18 cellular contexts compared by ENCODE assay signal in genomic region chr2:149422991-149423338, GRCh38.
"Had no signal": no experiment of that assay in that cellular context is flagged by ENCODE, and none has a peak within 500 bp of the region (broad histone marks: within the 10 kb centered on the region; RNA-seq: fewer than 3 reads in every experiment).

No MANE protein-coding gene starts in this region.

- H3K4me3 ChIP-seq: body of pancreas, colonic mucosa, esophagus muscularis mucosa, pancreas, tibial artery had no signal

- H3K36me3 Mint-ChIP-seq: activated naive CD4-positive, alpha-beta T cell treated with anti-CD3 and anti-CD28 coated beads, Interleukin-2, amount 50 U/mL, for 72 hours; naive thymus-derived CD4-positive, alpha-beta T cell had no signal

- H3K4me1 Mint-ChIP-seq: activated CD4-positive, alpha-beta T cell treated with anti-CD3 and anti-CD28 coated beads for 36 hours; naive thymus-derived CD4-positive, alpha-beta T cell had no signal

- H3K9me3 ChIP-seq: body of pancreas, colonic mucosa, esophagus muscularis mucosa, pancreas, tibial artery had no signal

- FAIRE-seq: pancreas had no signal

- H3K27me3 ChIP-seq: body of pancreas, colonic mucosa, pancreas, tibial artery had no signal

- H3K36me3 ChIP-seq: colonic mucosa, esophagus muscularis mucosa, pancreas, tibial artery had no signal

- DNase-seq: activated CD4-positive, alpha-beta T cell treated with anti-CD3 and anti-CD28 coated beads for 36 hours; activated CD8-positive, alpha-beta T cell treated with anti-CD3 and anti-CD28 coated beads for 36 hours; activated effector memory CD4-positive, alpha-beta T cell treated with Interleukin-2 at 50 U/mL for 16 hours; activated T-cell treated with anti-CD3 and anti-CD28 coated beads, Interleukin-2, amount 50 U/mL, for 4 hours; amniotic stem cell; central memory CD4-positive, alpha-beta T cell; colonic mucosa; hippocampal formation; naive thymus-derived CD4-positive, alpha-beta T cell; pancreas; retina; stimulated activated CD4-positive, alpha-beta T cell treated with anti-CD3 and anti-CD28 coated beads, Interleukin-4, amount 100 ng/mL, for 24 hours; stimulated activated naive CD4-positive, alpha-beta T cell; T-helper 2 cell; tibial artery had no signal

- H3K4me1 ChIP-seq: colonic mucosa, esophagus muscularis mucosa, pancreas, tibial artery had no signal

- H3K9me3 Mint-ChIP-seq: activated CD8-positive, alpha-beta T cell treated with anti-CD3 and anti-CD28 coated beads for 36 hours; activated naive CD4-positive, alpha-beta T cell treated with anti-CD3 and anti-CD28 coated beads, Interleukin-2, amount 50 U/mL, for 72 hours; activated T-cell treated with anti-CD3 and anti-CD28 coated beads, Interleukin-2, amount 50 U/mL, for 4 hours had no signal

- ATAC-seq: activated CD4-positive, alpha-beta T cell treated with anti-CD3 and anti-CD28 coated beads for 36 hours; activated CD8-positive, alpha-beta T cell treated with anti-CD3 and anti-CD28 coated beads for 36 hours; activated naive CD4-positive, alpha-beta T cell treated with anti-CD3 and anti-CD28 coated beads, Interleukin-2, amount 50 U/mL, for 72 hours; activated T-cell treated with anti-CD3 and anti-CD28 coated beads, Interleukin-2, amount 50 U/mL, for 4 hours; naive thymus-derived CD4-positive, alpha-beta T cell had no signal

- H3K4me3 Mint-ChIP-seq: activated CD4-positive, alpha-beta T cell treated with anti-CD3 and anti-CD28 coated beads for 36 hours; activated CD8-positive, alpha-beta T cell treated with anti-CD3 and anti-CD28 coated beads for 36 hours; activated T-cell treated with anti-CD3 and anti-CD28 coated beads, Interleukin-2, amount 50 U/mL, for 4 hours; naive thymus-derived CD4-positive, alpha-beta T cell had no signal

- H3K27ac ChIP-seq: colonic mucosa, esophagus muscularis mucosa, pancreas, tibial artery had no signal

- H3K27ac Mint-ChIP-seq: activated CD4-positive, alpha-beta T cell treated with anti-CD3 and anti-CD28 coated beads for 36 hours; activated CD8-positive, alpha-beta T cell treated with anti-CD3 and anti-CD28 coated beads for 36 hours; activated naive CD4-positive, alpha-beta T cell treated with anti-CD3 and anti-CD28 coated beads, Interleukin-2, amount 50 U/mL, for 72 hours; naive thymus-derived CD4-positive, alpha-beta T cell had no signal
